Comparison of ENCODE assay signal across 8 cellular contexts in genomic region chr6:162856885-162857284, GRCh38.
DNase-seq lines count a peak whose midpoint lies in the region; ATAC-seq and TF ChIP-seq lines count a peak whose summit lies in the region.

No MANE protein-coding gene starts in this region.

- H3K4me3 Mint-ChIP-seq in CD8-positive, alpha-beta T cell = no peak overlapping the region
- no peak overlapping the region for H3K4me3 Mint-ChIP-seq in activated naive CD8-positive, alpha-beta T cell treated with anti-CD3 and anti-CD28 coated beads for 36 hours

- H3K27ac Mint-ChIP-seq in CD8-positive, alpha-beta T cell = no peak overlapping the region
- H3K27ac Mint-ChIP-seq in activated naive CD8-positive, alpha-beta T cell treated with anti-CD3 and anti-CD28 coated beads for 36 hours = no peak overlapping the region

- no peaks in the 10 kb centered on the region for H4K20me1 ChIP-seq in mammary epithelial cell (ENCODE audit: insufficient read depth, low read length)

- H3K27me3 Mint-ChIP-seq in CD8-positive, alpha-beta T cell (ENCODE audit: low read depth) = no peaks in the 10 kb centered on the region
- H3K27me3 Mint-ChIP-seq in activated naive CD8-positive, alpha-beta T cell treated with anti-CD3 and anti-CD28 coated beads for 36 hours = no peaks in the 10 kb centered on the region

- WGBS in mammary epithelial cell (ENCODE audit: low coverage, missing lambda C conversion rate) = 3% methylated on average over 7 of the region's 7 CpGs

- H3K4me1 ChIP-seq in mammary epithelial cell (ENCODE audit: insufficient read depth, low read length) = no peaks in the 10 kb centered on the region
- H3K4me1 ChIP-seq in subcutaneous abdominal adipose tissue (ENCODE audit: control insufficient read depth in 5 of 5, insufficient read depth in 5 of 5, low read length in 5 of 5) = peaks cover 0 to 6% (median 5%) of the 10 kb centered on the region in 5 donors
- no peaks in the 10 kb centered on the region for H3K4me1 ChIP-seq in CD8-positive, alpha-beta T cell (ENCODE audit: insufficient read depth, low read length)

- H3K9me3 ChIP-seq in mammary epithelial cell (replicated peaks; ENCODE audit: insufficient read depth, low read length) = peaks cover 4% of the 10 kb centered on the region
- H3K9me3 ChIP-seq in subcutaneous abdominal adipose tissue (ENCODE audit: control insufficient read depth in 5 of 5, low read length in 5 of 5) = no peaks in the 10 kb centered on the region
- no peaks in the 10 kb centered on the region for H3K9me3 ChIP-seq in CD8-positive, alpha-beta T cell (ENCODE audit: low read length)

- H3K27ac ChIP-seq in mammary epithelial cell (ENCODE audit: insufficient read depth, low read depth, low read length) (no peak overlapping the region), subcutaneous abdominal adipose tissue (ENCODE audit: low read depth, low read length) (no peak overlapping the region)
- no peak overlapping the region for H3K27ac ChIP-seq in CD8-positive, alpha-beta T cell (ENCODE audit: low read depth, low read length)

- POLR2A ChIA-PET in CD8-positive, alpha-beta T cell (lab: Charles Lee) = no interaction called here

- CTCF ChIA-PET in mammary epithelial cell (lab: Charles Lee; ENCODE audit: low non-redundant PET) = no interaction called here
- CTCF ChIA-PET in CD8-positive, alpha-beta T cell (lab: Charles Lee) = no interaction called here

- H3K36me3 Mint-ChIP-seq in CD8-positive, alpha-beta T cell = no peaks in the 10 kb centered on the region
- no peaks in the 10 kb centered on the region for H3K36me3 Mint-ChIP-seq in activated naive CD8-positive, alpha-beta T cell treated with anti-CD3 and anti-CD28 coated beads for 36 hours

- H2AFZ ChIP-seq in mammary epithelial cell (ENCODE audit: low read depth, low read length) = peak overlapping the region; percentile 67

- H3K36me3 ChIP-seq in mammary epithelial cell (ENCODE audit: insufficient read depth, low read length) = no peaks in the 10 kb centered on the region
- no peaks in the 10 kb centered on the region for H3K36me3 ChIP-seq in subcutaneous abdominal adipose tissue (ENCODE audit: control insufficient read depth in 5 of 5, insufficient read depth in 5 of 5, low read length in 5 of 5)
- H3K36me3 ChIP-seq in CD8-positive, alpha-beta T cell (ENCODE audit: insufficient read depth, low read length) = no peaks in the 10 kb centered on the region

- H3K9ac ChIP-seq in mammary epithelial cell (ENCODE audit: insufficient read depth, low read length) (no peak overlapping the region), subcutaneous abdominal adipose tissue (ENCODE audit: low read length in 5 of 5) (peak overlapping the region in 2 of 5 donors; percentile 5 to 24)

- no peak for ATAC-seq in CD8-positive, alpha-beta T cell

- intact Hi-C loops in mammary epithelial cell (cut with micrococcal nuclease) = loop anchor here (5.0 to 10.0 kb wide), 2 partner anchors 560 to 1462 kb away; no protein-coding TSS in a partner anchor
- intact Hi-C loops in CD8-positive, alpha-beta T cell (cut with DNase I, micrococcal nuclease) = no loop called here

- no peaks in the 10 kb centered on the region for H3K4me1 Mint-ChIP-seq in CD8-positive, alpha-beta T cell (ENCODE audit: low read depth)
- no peaks in the 10 kb centered on the region for H3K4me1 Mint-ChIP-seq in activated naive CD8-positive, alpha-beta T cell treated with anti-CD3 and anti-CD28 coated beads for 36 hours

- in situ Hi-C loops in GM13977 (cut with MboI; ENCODE audit: low pct_unique_long_range_greater_than_20kb, low sequenced_read_pairs, unreplicated experiment) (no loop called here), mammary epithelial cell (cut with MboI; ENCODE audit: low sequenced_read_pairs in 2 of 2) (no loop called here)

- dilution Hi-C loops in mammary epithelial cell (cut with HindIII; ENCODE audit: low sequenced_read_pairs) = no loop called here

- peak overlapping the region; percentile 55 for H3K4me2 ChIP-seq in mammary epithelial cell (ENCODE audit: insufficient read depth, low read depth, low read length)

- H3K9me3 Mint-ChIP-seq in CD8-positive, alpha-beta T cell = no peaks in the 10 kb centered on the region
- H3K9me3 Mint-ChIP-seq in activated naive CD8-positive, alpha-beta T cell treated with anti-CD3 and anti-CD28 coated beads for 36 hours = no peaks in the 10 kb centered on the region

- no peak for DNase-seq in GM13977 (ENCODE audit: low spot score)
- DNase-seq in NCI-H2227 (lab: John Stamatoyannopoulos, UW; ENCODE audit: unreplicated experiment) = peak; percentile 67
- peak; percentile 27 for DNase-seq in mammary epithelial cell
- peak; percentile 67 for DNase-seq in iris pigment epithelial cell (ENCODE audit: low read depth)
- no peak for DNase-seq in CD8-positive, alpha-beta T cell
- no peak for DNase-seq in activated naive CD8-positive, alpha-beta T cell treated with anti-CD3 and anti-CD28 coated beads for 36 hours
- no peak for DNase-seq in GM19238 (ENCODE audit: insufficient read length, low spot score)

- peak; percentile 11 for TF ChIP-seq CTCF in GM13977 (IDR thresholded peaks at IDR 0.05; ENCODE audit: extremely low read depth, insufficient read depth, missing control alignments)
- TF ChIP-seq CTCF in mammary epithelial cell (conservative IDR thresholded peaks at IDR 0.05 in 1 of 2, IDR thresholded peaks at IDR 0.05 in 1 of 2; ENCODE audit: extremely low read depth in 1 of 2, insufficient read depth in 1 of 2, low read depth in 1 of 2, low read length in 2 of 2) = peak; percentile 26 to 68
- no peak for TF ChIP-seq CTCF in CD8-positive, alpha-beta T cell (IDR thresholded peaks at IDR 0.05)

- no peak overlapping the region for H3K4me3 ChIP-seq in mammary epithelial cell (replicated peaks in 1 of 3; ENCODE audit: insufficient read depth in 1 of 3, low read depth in 2 of 3, low read length in 3 of 3)
- peak overlapping the region; percentile 41 to 52 (median 48) for H3K4me3 ChIP-seq in subcutaneous abdominal adipose tissue (ENCODE audit: low read depth in 1 of 5, low read length in 5 of 5)
- no peak overlapping the region for H3K4me3 ChIP-seq in CD8-positive, alpha-beta T cell (ENCODE audit: low read depth, low read length)

- H3K27me3 ChIP-seq in mammary epithelial cell (ENCODE audit: insufficient read depth, low read length) (no peaks in the 10 kb centered on the region), subcutaneous abdominal adipose tissue (ENCODE audit: control insufficient read depth in 5 of 5, insufficient read depth in 4 of 5, low read length in 5 of 5) (no peaks in the 10 kb centered on the region)
- no peaks in the 10 kb centered on the region for H3K27me3 ChIP-seq in CD8-positive, alpha-beta T cell (ENCODE audit: insufficient read depth, low read length)

- BruUV-seq in mammary epithelial cell (replicated peaks; lab: Mats Ljungman, UMichigan) = no TSS peak

- no peaks in the 10 kb centered on the region for H3K79me2 ChIP-seq in mammary epithelial cell (ENCODE audit: insufficient read depth, low read length)

Comparison
In these comparisons a context has a peak if more than half of its experiments do, and no peak if none do; other contexts are left out.
1. DNase-seq: peak in NCI-H2227 (single experiment), mammary epithelial cell (single experiment) and iris pigment epithelial cell (single experiment); none in GM13977 (single experiment), CD8-positive, alpha-beta T cell (0 of 7), activated naive CD8-positive, alpha-beta T cell treated with anti-CD3 and anti-CD28 coated beads for 36 hours (single experiment) and GM19238 (single experiment).
2. H3K4me3 ChIP-seq: peak in subcutaneous abdominal adipose tissue (5 of 5); none in mammary epithelial cell (0 of 3) and CD8-positive, alpha-beta T cell (single experiment).